ENCODE assay signal across 13 cellular contexts in the genomic region with DNA sequence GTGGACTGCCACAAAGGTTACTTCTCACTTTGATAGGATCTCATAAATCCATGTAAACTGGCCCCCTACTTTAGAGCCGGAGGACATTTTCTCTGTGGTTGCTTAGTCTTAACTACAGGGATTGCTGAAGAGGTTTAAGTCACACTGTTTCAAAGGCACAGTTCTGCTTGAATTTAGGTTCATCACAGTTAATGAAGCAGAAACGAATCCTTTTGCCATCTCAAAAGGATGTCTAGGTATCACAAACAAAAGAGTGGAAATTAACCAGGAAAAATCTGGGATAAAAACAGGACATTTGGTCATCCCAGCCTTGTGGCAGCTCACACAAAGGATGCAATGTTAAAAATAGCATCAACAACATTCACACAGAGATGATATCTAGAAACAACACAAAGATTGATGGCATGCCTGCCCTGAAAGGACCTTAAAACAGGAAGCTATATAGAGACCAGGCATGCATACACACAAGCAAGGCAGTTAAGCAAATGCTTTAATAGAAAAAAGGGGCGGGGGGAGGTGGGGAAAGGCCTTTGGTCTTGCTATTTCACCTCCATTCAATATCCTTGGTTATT.
DNase-seq lines count a peak whose midpoint lies in the region; ATAC-seq and TF ChIP-seq lines count a peak whose summit lies in the region.
"Had no signal": no experiment of that assay in that cellular context is flagged by ENCODE, and none has a peak within 500 bp of the region (broad histone marks: within the 10 kb centered on the region; RNA-seq: fewer than 3 reads in every experiment).

No MANE protein-coding gene starts in this region.

- ATAC-seq in GM21390 (IDR thresholded peaks at IDR 0.05; ENCODE audit: unreplicated experiment) (no peak), HG03135 (IDR thresholded peaks at IDR 0.05; ENCODE audit: unreplicated experiment) (no peak)
- ATAC-seq: activated CD8-positive, alpha-beta T cell treated with anti-CD3 and anti-CD28 coated beads for 36 hours; activated T-helper 17 cell treated with anti-CD3 and anti-CD28 coated beads, Interleukin-2, amount 50 U/mL, for 72 hours; GM12878 had no signal

- no peak for TF ChIP-seq POLR2A in thyroid gland (IDR thresholded peaks at IDR 0.05)

- H3K4me3 ChIP-seq in mesodermal cell (ENCODE audit: extremely low read depth, insufficient read depth, low read length, poor library complexity, severe bottlenecking) (no peak overlapping the region), thyroid gland (replicated peaks in 1 of 3) (no peak overlapping the region)
- H3K4me3 ChIP-seq: GM12878, tibial nerve had no signal

- intact Hi-C loops in thyroid gland (cut with DNase I): no loop called here

- H3K27ac ChIP-seq in mesodermal cell (ENCODE audit: low read depth, low read length, severe bottlenecking): peak overlapping the region; percentile 97
- peak overlapping the region; percentile 3 to 39 (median 21) for H3K27ac ChIP-seq in thyroid gland

- no peak for TF ChIP-seq CTCF in thyroid gland (IDR thresholded peaks at IDR 0.05)

- H3K4me1 ChIP-seq in mesodermal cell (ENCODE audit: control insufficient read depth, insufficient read depth, low read length, poor library complexity, severe bottlenecking): peaks cover 32% of the 10 kb centered on the region
- peaks cover 0 to 5% of the 10 kb centered on the region in 2 donors for H3K4me1 ChIP-seq in thyroid gland

- WGBS in mesodermal cell (ENCODE audit: insufficient coverage in 2 of 2), 2 experiments: 60% methylated on average over 1 of the region's 3 CpGs
- WGBS in thyroid gland, 2 donors: 67 to 70% methylated on average over 3 of the region's 3 CpGs

- H3K27me3 ChIP-seq in thyroid gland: no peaks in the 10 kb centered on the region
- H3K27me3 ChIP-seq: tibial nerve had no signal

- H3K9me3 ChIP-seq in mesodermal cell (ENCODE audit: control insufficient read depth, low read length) (no peaks in the 10 kb centered on the region), thyroid gland (no peaks in the 10 kb centered on the region)
- H3K9me3 ChIP-seq: tibial nerve had no signal

- DNase-seq in OCI-M1 (lab: John Stamatoyannopoulos, UW): peak; percentile 1
- DNase-seq in dermis microvascular lymphatic vessel endothelial cell (ENCODE audit: low read depth in 2 of 2): peak; percentile 90 to 96
- no peak for DNase-seq in thyroid gland
- DNase-seq in T-helper 9 cell: no peak
- DNase-seq: activated CD8-positive, alpha-beta T cell treated with anti-CD3 and anti-CD28 coated beads for 36 hours; NCI-H1048; NCI-H2171 had no signal

- H3K36me3 ChIP-seq in mesodermal cell (ENCODE audit: control insufficient read depth, insufficient read depth, low read length) (no peaks in the 10 kb centered on the region), thyroid gland (no peaks in the 10 kb centered on the region)
- H3K36me3 ChIP-seq: tibial nerve had no signal

Comparison
In these comparisons a context has a peak if more than half of its experiments do, and no peak if none do; other contexts are left out.
1. DNase-seq: peak in OCI-M1 (single experiment) and dermis microvascular lymphatic vessel endothelial cell (2 of 2); none in thyroid gland (0 of 2) and T-helper 9 cell (single experiment).